20 cellular contexts compared by ENCODE assay signal in the genomic region with DNA sequence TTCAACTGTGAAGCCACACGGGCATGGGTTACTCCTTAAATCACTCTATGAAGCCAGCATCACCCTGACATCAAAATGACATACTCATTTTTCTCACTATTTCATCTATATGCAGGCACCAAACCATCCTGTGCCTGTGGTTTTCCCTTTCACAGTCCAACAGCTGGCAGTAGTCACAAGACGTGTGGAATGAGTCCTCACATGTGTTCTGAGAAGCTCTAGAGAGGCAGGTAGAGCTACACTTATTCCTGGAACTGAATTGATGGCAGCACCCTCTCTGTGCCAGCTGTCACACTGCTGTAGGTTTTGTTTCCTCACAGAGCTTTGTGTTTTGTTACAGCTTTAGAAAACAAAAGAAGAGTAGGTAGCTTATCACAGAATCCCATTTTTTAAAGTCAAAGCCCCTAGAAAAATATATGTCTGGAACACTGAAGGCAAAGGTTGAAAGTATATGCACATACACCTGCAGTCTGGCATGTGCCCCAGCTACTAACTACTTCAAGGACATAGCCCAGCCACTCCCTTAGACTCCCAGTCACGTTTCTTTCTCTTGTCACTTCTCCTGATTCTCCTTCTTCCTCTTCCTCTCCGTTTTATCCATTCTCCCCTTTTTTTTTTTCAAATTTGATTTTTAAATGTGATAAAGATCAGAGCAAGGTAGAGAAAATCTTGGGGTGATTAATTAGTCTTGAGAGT.
DNase-seq lines count a peak whose midpoint lies in the region; ATAC-seq and TF ChIP-seq lines count a peak whose summit lies in the region.
"Had no signal": no experiment of that assay in that cellular context is flagged by ENCODE, and none has a peak within 500 bp of the region (broad histone marks: within the 10 kb centered on the region; RNA-seq: fewer than 3 reads in every experiment).

No MANE protein-coding gene starts in this region.

- no peak overlapping the region for H3K9ac ChIP-seq in colonic mucosa (ENCODE audit: low read depth in 2 of 2, low read length in 2 of 2)

- POLR2A ChIA-PET in WTC11 (lab: Charles Lee), result no interaction called here

- no peaks in the 10 kb centered on the region for H3K4me1 ChIP-seq in colonic mucosa
- H3K4me1 ChIP-seq: BE2C, Peyer's patch had no signal

- H3K36me3 ChIP-seq in colonic mucosa, result no peaks in the 10 kb centered on the region
- H3K36me3 ChIP-seq: BE2C, brain microvascular endothelial cell, Peyer's patch had no signal

- TF ChIP-seq CTCF in colonic mucosa (IDR thresholded peaks at IDR 0.05) (no peak), WTC11 (IDR thresholded peaks at IDR 0.05) (no peak)

- H3K4me3 Mint-ChIP-seq in WTC11, result no peak overlapping the region
- H3K4me3 Mint-ChIP-seq: activated CD4-positive, alpha-beta T cell treated with anti-CD3 and anti-CD28 coated beads, Interleukin-2, amount 10 ng/mL, durations not matched to agents 24 days and 14 days; activated T-cell treated with anti-CD3 and anti-CD28 coated beads, Interleukin-2, amount 50 U/mL, for 4 hours had no signal

- DNase-seq in DMS 273 (lab: John Stamatoyannopoulos, UW; ENCODE audit: unreplicated experiment), result peak; percentile 34
- DNase-seq in DMS 273 treated with DMSO at 0.1 percent for 48 hours (lab: John Stamatoyannopoulos, UW), result no peak
- DNase-seq in colonic mucosa, result no peak
- DNase-seq in stimulated activated CD4-positive, alpha-beta T cell treated with anti-CD3 and anti-CD28 coated beads, Interleukin-4, amount 100 ng/mL, for 1 hour, result no peak
- no peak for DNase-seq in WTC11 (ENCODE audit: low spot score)
- DNase-seq: activated CD4-positive, alpha-beta T cell treated with anti-CD3 and anti-CD28 coated beads, Interleukin-2, amount 10 ng/mL, durations not matched to agents 24 days and 14 days; activated T-cell treated with anti-CD3 and anti-CD28 coated beads, Interleukin-2, amount 50 U/mL, for 4 hours; BE2C; brain microvascular endothelial cell; Calu3; GF-D8; H7; Kasumi-1; NCI-H1417; Peyer's patch; stimulated activated CD4-positive, alpha-beta T cell treated with anti-CD3 and anti-CD28 coated beads, Interleukin-12 subunit alpha, Interleukin-12 subunit beta, amount 100 ng/mL, for 4 hours had no signal

- H3K36me3 Mint-ChIP-seq in WTC11, result peaks cover 36% of the 10 kb centered on the region

- no peaks in the 10 kb centered on the region for H3K27me3 ChIP-seq in colonic mucosa
- H3K27me3 ChIP-seq: BE2C, brain microvascular endothelial cell, Peyer's patch had no signal

- ATAC-seq in GM18907 (IDR thresholded peaks at IDR 0.05; ENCODE audit: unreplicated experiment), result peak; percentile 78
- ATAC-seq in HG03460 (IDR thresholded peaks at IDR 0.05; ENCODE audit: unreplicated experiment), result peak; percentile 65
- no peak for ATAC-seq in HG03571 (IDR thresholded peaks at IDR 0.05; ENCODE audit: unreplicated experiment)
- ATAC-seq in WTC11, result no peak
- ATAC-seq: activated T-cell treated with anti-CD3 and anti-CD28 coated beads, Interleukin-2, amount 50 U/mL, for 4 hours had no signal

- H3K27ac ChIP-seq in colonic mucosa, result peak overlapping the region; percentile 45
- H3K27ac ChIP-seq: 22Rv1, brain microvascular endothelial cell, Peyer's patch had no signal

- intact Hi-C loops in colonic mucosa (cut with DNase I), result no loop called here

- no peak overlapping the region for H3K27ac Mint-ChIP-seq in WTC11
- H3K27ac Mint-ChIP-seq: activated CD4-positive, alpha-beta T cell treated with anti-CD3 and anti-CD28 coated beads, Interleukin-2, amount 10 ng/mL, durations not matched to agents 24 days and 14 days had no signal

- no peaks in the 10 kb centered on the region for H3K4me1 Mint-ChIP-seq in WTC11
- H3K4me1 Mint-ChIP-seq: activated CD4-positive, alpha-beta T cell treated with anti-CD3 and anti-CD28 coated beads, Interleukin-2, amount 10 ng/mL, durations not matched to agents 24 days and 14 days had no signal

- H3K4me3 ChIP-seq in colonic mucosa, result no peak overlapping the region
- H3K4me3 ChIP-seq: Peyer's patch had no signal

- CTCF ChIA-PET in WTC11 (lab: Charles Lee), result no interaction called here

- H3K9me3 ChIP-seq in colonic mucosa, result no peaks in the 10 kb centered on the region

- no peaks in the 10 kb centered on the region; the same call in 1 of the 2 replicates for H3K27me3 Mint-ChIP-seq in WTC11 (ENCODE audit: low read depth)
- H3K27me3 Mint-ChIP-seq: activated CD4-positive, alpha-beta T cell treated with anti-CD3 and anti-CD28 coated beads, Interleukin-2, amount 10 ng/mL, durations not matched to agents 24 days and 14 days had no signal

- peaks cover 56% of the 10 kb centered on the region for H3K9me3 Mint-ChIP-seq in WTC11

TF ChIP-seq in WTC11, 78 proteins besides CTCF, POLR2A, EP300 and RAD21 (continues in another document):
- TF ChIP-seq, protein P1, sequence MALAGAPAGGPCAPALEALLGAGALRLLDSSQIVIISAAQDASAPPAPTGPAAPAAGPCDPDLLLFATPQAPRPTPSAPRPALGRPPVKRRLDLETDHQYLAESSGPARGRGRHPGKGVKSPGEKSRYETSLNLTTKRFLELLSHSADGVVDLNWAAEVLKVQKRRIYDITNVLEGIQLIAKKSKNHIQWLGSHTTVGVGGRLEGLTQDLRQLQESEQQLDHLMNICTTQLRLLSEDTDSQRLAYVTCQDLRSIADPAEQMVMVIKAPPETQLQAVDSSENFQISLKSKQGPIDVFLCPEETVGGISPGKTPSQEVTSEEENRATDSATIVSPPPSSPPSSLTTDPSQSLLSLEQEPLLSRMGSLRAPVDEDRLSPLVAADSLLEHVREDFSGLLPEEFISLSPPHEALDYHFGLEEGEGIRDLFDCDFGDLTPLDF (CRISPR knock-in tag; IDR thresholded peaks at IDR 0.05), result no peak
- TF ChIP-seq, protein P2, sequence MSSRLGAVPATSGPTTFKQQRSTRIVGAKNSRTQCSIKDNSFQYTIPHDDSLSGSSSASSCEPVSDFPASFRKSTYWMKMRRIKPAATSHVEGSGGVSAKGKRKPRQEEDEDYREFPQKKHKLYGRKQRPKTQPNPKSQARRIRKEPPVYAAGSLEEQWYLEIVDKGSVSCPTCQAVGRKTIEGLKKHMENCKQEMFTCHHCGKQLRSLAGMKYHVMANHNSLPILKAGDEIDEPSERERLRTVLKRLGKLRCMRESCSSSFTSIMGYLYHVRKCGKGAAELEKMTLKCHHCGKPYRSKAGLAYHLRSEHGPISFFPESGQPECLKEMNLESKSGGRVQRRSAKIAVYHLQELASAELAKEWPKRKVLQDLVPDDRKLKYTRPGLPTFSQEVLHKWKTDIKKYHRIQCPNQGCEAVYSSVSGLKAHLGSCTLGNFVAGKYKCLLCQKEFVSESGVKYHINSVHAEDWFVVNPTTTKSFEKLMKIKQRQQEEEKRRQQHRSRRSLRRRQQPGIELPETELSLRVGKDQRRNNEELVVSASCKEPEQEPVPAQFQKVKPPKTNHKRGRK (CRISPR knock-in tag; IDR thresholded peaks at IDR 0.05; ENCODE audit: borderline replicate concordance), result no peak
- TF ChIP-seq, protein P3, sequence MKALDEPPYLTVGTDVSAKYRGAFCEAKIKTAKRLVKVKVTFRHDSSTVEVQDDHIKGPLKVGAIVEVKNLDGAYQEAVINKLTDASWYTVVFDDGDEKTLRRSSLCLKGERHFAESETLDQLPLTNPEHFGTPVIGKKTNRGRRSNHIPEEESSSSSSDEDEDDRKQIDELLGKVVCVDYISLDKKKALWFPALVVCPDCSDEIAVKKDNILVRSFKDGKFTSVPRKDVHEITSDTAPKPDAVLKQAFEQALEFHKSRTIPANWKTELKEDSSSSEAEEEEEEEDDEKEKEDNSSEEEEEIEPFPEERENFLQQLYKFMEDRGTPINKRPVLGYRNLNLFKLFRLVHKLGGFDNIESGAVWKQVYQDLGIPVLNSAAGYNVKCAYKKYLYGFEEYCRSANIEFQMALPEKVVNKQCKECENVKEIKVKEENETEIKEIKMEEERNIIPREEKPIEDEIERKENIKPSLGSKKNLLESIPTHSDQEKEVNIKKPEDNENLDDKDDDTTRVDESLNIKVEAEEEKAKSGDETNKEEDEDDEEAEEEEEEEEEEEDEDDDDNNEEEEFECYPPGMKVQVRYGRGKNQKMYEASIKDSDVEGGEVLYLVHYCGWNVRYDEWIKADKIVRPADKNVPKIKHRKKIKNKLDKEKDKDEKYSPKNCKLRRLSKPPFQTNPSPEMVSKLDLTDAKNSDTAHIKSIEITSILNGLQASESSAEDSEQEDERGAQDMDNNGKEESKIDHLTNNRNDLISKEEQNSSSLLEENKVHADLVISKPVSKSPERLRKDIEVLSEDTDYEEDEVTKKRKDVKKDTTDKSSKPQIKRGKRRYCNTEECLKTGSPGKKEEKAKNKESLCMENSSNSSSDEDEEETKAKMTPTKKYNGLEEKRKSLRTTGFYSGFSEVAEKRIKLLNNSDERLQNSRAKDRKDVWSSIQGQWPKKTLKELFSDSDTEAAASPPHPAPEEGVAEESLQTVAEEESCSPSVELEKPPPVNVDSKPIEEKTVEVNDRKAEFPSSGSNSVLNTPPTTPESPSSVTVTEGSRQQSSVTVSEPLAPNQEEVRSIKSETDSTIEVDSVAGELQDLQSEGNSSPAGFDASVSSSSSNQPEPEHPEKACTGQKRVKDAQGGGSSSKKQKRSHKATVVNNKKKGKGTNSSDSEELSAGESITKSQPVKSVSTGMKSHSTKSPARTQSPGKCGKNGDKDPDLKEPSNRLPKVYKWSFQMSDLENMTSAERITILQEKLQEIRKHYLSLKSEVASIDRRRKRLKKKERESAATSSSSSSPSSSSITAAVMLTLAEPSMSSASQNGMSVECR (CRISPR knock-in tag; IDR thresholded peaks at IDR 0.05; ENCODE audit: borderline replicate concordance), result no peak
- TF ChIP-seq, protein P4, sequence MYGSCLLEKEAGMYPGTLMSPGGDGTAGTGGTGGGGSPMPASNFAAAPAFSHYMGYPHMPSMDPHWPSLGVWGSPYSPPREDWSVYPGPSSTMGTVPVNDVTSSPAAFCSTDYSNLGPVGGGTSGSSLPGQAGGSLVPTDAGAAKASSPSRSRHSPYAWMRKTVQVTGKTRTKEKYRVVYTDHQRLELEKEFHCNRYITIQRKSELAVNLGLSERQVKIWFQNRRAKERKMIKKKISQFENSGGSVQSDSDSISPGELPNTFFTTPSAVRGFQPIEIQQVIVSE (CRISPR knock-in tag; IDR thresholded peaks at IDR 0.05; ENCODE audit: borderline replicate concordance), result no peak

Comparison
In these comparisons a context has a peak if more than half of its experiments do, and no peak if none do; other contexts are left out.
1. ATAC-seq: peak in GM18907 (single experiment) and HG03460 (single experiment); none in HG03571 (single experiment) and WTC11 (single experiment).